ENCODE assay signal across 9 cellular contexts in genomic region chr1:23166854-23167253, GRCh38. TPM values are rescaled to one million over a fixed set of nuclear protein-coding genes. Genes with fewer than 3 reads are reported as not detected.
DNase-seq lines count a peak whose midpoint lies in the region; ATAC-seq and TF ChIP-seq lines count a peak whose summit lies in the region.
"Had no signal": no experiment of that assay in that cellular context is flagged by ENCODE, and none has a peak within 500 bp of the region (broad histone marks: within the 10 kb centered on the region; RNA-seq: fewer than 3 reads in every experiment).

No MANE protein-coding gene starts in this region.

- peaks cover 8 to 12% of the 10 kb centered on the region in 2 donors for H3K4me1 ChIP-seq in gastrocnemius medialis

- H3K9me3 ChIP-seq in gastrocnemius medialis = no peaks in the 10 kb centered on the region

- no peak for TF ChIP-seq POLR2A in gastrocnemius medialis (IDR thresholded peaks at IDR 0.05)

- DNase-seq in GM12865 (ENCODE audit: low read depth) = no peak
- no peak for DNase-seq in fibroblast of the aortic adventitia (ENCODE audit: low read depth)
- no peak for DNase-seq in gastrocnemius medialis
- DNase-seq in HT-29 (ENCODE audit: low spot score) = no peak
- no peak for DNase-seq in NCI-H748 treated with DMSO at 0.1 percent for 48 hours (lab: John Stamatoyannopoulos, UW)
- no peak for DNase-seq in activated CD8-positive, alpha-beta memory T cell treated with anti-CD3 and anti-CD28 coated beads, Interleukin-2, amount 50 U/mL, for 4 hours
- DNase-seq: NCI-H2107 had no signal

- ATAC-seq in gastrocnemius medialis = no peak
- no peak for ATAC-seq in GM21825 (IDR thresholded peaks at IDR 0.05; ENCODE audit: unreplicated experiment)

- intact Hi-C loops in gastrocnemius medialis (cut with DNase I; ENCODE audit: low total_unique reads) = no loop called here

- no peaks in the 10 kb centered on the region for H3K27me3 ChIP-seq in gastrocnemius medialis

- no peaks in the 10 kb centered on the region for H3K36me3 ChIP-seq in gastrocnemius medialis

- peak overlapping the region; percentile 86 for H3K27ac ChIP-seq in VCaP
- H3K27ac ChIP-seq in gastrocnemius medialis = peak overlapping the region in 3 of 4 donors; percentile 67 to 88 (median 87)

- H3K4me3 ChIP-seq in GM12865 (ENCODE audit: low read depth, low read length) = peak overlapping the region; percentile 98; the same call in 1 of the 2 replicates
- peak overlapping the region; percentile 85 for H3K4me3 ChIP-seq in fibroblast of the aortic adventitia (ENCODE audit: low read depth, low read length)
- peak overlapping the region; percentile 53 to 93 (median 76) for H3K4me3 ChIP-seq in gastrocnemius medialis

- in situ Hi-C loops in gastrocnemius medialis (cut with MboI; ENCODE audit: low sequenced_read_pairs in 4 of 4) = no loop called here

- TF ChIP-seq CTCF in GM12865 (IDR thresholded peaks at IDR 0.05; ENCODE audit: insufficient read depth, low read depth, low read length, missing control alignments) = no peak
- no peak for TF ChIP-seq CTCF in VCaP (conservative IDR thresholded peaks at IDR 0.05)
- no peak for TF ChIP-seq CTCF in fibroblast of the aortic adventitia (IDR thresholded peaks at IDR 0.05; ENCODE audit: insufficient read depth, low read length)
- TF ChIP-seq CTCF in gastrocnemius medialis (IDR thresholded peaks at IDR 0.05 in 4 of 5, conservative IDR thresholded peaks at IDR 0.05 in 1 of 5) = no peak

RNA-seq across cellular contexts. Expression of gene LUZP1, which starts 1.8 kb away (rescaled TPM):
- 26.2 and 107 TPM in 2 replicates for total RNA-seq in fibroblast of the aortic adventitia (ENCODE audit: low replicate concordance)
- total RNA-seq in gastrocnemius medialis = 1 to 10 TPM; 4.1 to 5.4 (median 4.9) TPM
- 14.4 and 16.4 TPM in 2 replicates for total RNA-seq in HT-29 (2014; rRNA removed; shearing (Covaris generic))

RNA-seq across cellular contexts. Expression of gene HTR1D, which starts 50.4 kb away (rescaled TPM):
- total RNA-seq in fibroblast of the aortic adventitia (ENCODE audit: low replicate concordance) (not detected in 2 replicates), gastrocnemius medialis (not detected)
- total RNA-seq in HT-29 (2014; rRNA removed; shearing (Covaris generic)) = 0.83 and 1.0 TPM in 2 replicates
